ENCODE assay signal across 28 cellular contexts in genomic region chr16:84209989-84210388, GRCh38. TPM values are rescaled to one million over a fixed set of nuclear protein-coding genes. Genes with fewer than 3 reads are reported as not detected.
DNase-seq lines count a peak whose midpoint lies in the region; ATAC-seq, FAIRE-seq and TF ChIP-seq lines count a peak whose summit lies in the region.
"Had no signal": no experiment of that assay in that cellular context is flagged by ENCODE, and none has a peak within 500 bp of the region (broad histone marks: within the 10 kb centered on the region; RNA-seq: fewer than 3 reads in every experiment).

No MANE protein-coding gene starts in this region.

- peaks cover 2% of the 10 kb centered on the region for H3K4me1 Mint-ChIP-seq in activated CD8-positive, alpha-beta T cell treated with anti-CD3 and anti-CD28 coated beads for 36 hours (ENCODE audit: low read depth)
- H3K4me1 Mint-ChIP-seq in activated CD8-positive, alpha-beta T cell treated with anti-CD3 and anti-CD28 coated beads, Interleukin-2, amount 10 ng/mL, durations not matched to agents 7 days and 5 days (ENCODE audit: low read depth) = no peaks in the 10 kb centered on the region

- TF ChIP-seq POLR2A in K562 (conservative IDR thresholded peaks at IDR 0.05) = no peak

- H3K4me3 Mint-ChIP-seq in activated CD8-positive, alpha-beta T cell treated with anti-CD3 and anti-CD28 coated beads for 36 hours = no peak overlapping the region
- no peak overlapping the region for H3K4me3 Mint-ChIP-seq in activated CD8-positive, alpha-beta T cell treated with anti-CD3 and anti-CD28 coated beads, Interleukin-2, amount 10 ng/mL, durations not matched to agents 7 days and 5 days
- H3K4me3 Mint-ChIP-seq: activated naive CD8-positive, alpha-beta T cell; T-helper 2 cell treated with Interferon-gamma antibody and Interleukin-4, amounts not matched to agents 5 μg/mL and 100 μg/mL, for 36 hours had no signal

- in situ Hi-C loops in K562 (cut with MboI) = no loop called here

- no peak for TF ChIP-seq CTCF in activated CD8-positive, alpha-beta T cell treated with anti-CD3 and anti-CD28 coated beads for 36 hours (IDR thresholded peaks at IDR 0.05)
- TF ChIP-seq CTCF in Loucy (conservative IDR thresholded peaks at IDR 0.05; ENCODE audit: low read length) (peak; percentile 42), K562 (IDR thresholded peaks at IDR 0.05 in 2 of 3, conservative IDR thresholded peaks at IDR 0.05 in 1 of 3; ENCODE audit: insufficient read depth in 2 of 3, low read depth in 1 of 3, low read length in 3 of 3) (peak; percentile 22 to 48 (median 39); a peak in 4 of 6 replicates)

- H3K27ac Mint-ChIP-seq in activated CD8-positive, alpha-beta T cell treated with anti-CD3 and anti-CD28 coated beads for 36 hours = no peak overlapping the region
- H3K27ac Mint-ChIP-seq in activated CD8-positive, alpha-beta T cell treated with anti-CD3 and anti-CD28 coated beads, Interleukin-2, amount 10 ng/mL, durations not matched to agents 7 days and 5 days = no peak overlapping the region
- H3K27ac Mint-ChIP-seq: activated naive CD8-positive, alpha-beta T cell; T-helper 2 cell treated with Interferon-gamma antibody and Interleukin-4, amounts not matched to agents 5 μg/mL and 100 μg/mL, for 36 hours had no signal

- H3K36me3 ChIP-seq in Loucy (ENCODE audit: insufficient read depth, low read length) = no peaks in the 10 kb centered on the region
- H3K36me3 ChIP-seq in K562 (ENCODE audit: control insufficient read depth, insufficient read depth, low read length) = no peaks in the 10 kb centered on the region
- H3K36me3 ChIP-seq: ascending aorta, neutrophil, upper lobe of left lung had no signal

- no peaks in the 10 kb centered on the region for H3K27me3 Mint-ChIP-seq in activated CD8-positive, alpha-beta T cell treated with anti-CD3 and anti-CD28 coated beads for 36 hours
- H3K27me3 Mint-ChIP-seq in activated CD8-positive, alpha-beta T cell treated with anti-CD3 and anti-CD28 coated beads, Interleukin-2, amount 10 ng/mL, durations not matched to agents 7 days and 5 days (ENCODE audit: low read depth) = no peaks in the 10 kb centered on the region
- H3K27me3 Mint-ChIP-seq: activated naive CD8-positive, alpha-beta T cell had no signal

- H3K4me1 ChIP-seq in Loucy (ENCODE audit: insufficient read depth, low read length, poor library complexity, severe bottlenecking) = no peaks in the 10 kb centered on the region
- peaks cover 6 to 13% of the 10 kb centered on the region in 2 experiments; a peak in 4 of 5 replicates for H3K4me1 ChIP-seq in K562 (replicated peaks in 1 of 2; ENCODE audit: control insufficient read depth in 2 of 2, insufficient read depth in 2 of 2, low read length in 2 of 2)
- H3K4me1 ChIP-seq: ascending aorta, upper lobe of left lung had no signal

- no peak overlapping the region for H3K4me3 ChIP-seq in Loucy (ENCODE audit: low read length, poor library complexity, severe bottlenecking)
- H3K4me3 ChIP-seq in K562 = no peak overlapping the region
- H3K4me3 ChIP-seq: ascending aorta, upper lobe of left lung had no signal

- no peak for ATAC-seq in activated CD8-positive, alpha-beta T cell treated with anti-CD3 and anti-CD28 coated beads for 36 hours
- ATAC-seq in activated CD8-positive, alpha-beta T cell treated with anti-CD3 and anti-CD28 coated beads, Interleukin-2, amount 10 ng/mL, durations not matched to agents 7 days and 5 days = no peak
- ATAC-seq in K562 (no peak), GM18502 (IDR thresholded peaks at IDR 0.05; ENCODE audit: poor library complexity, unreplicated experiment) (no peak)
- ATAC-seq: left lobe of liver had no signal

- H3K9me3 ChIP-seq in Loucy (ENCODE audit: insufficient read depth, low read depth, low read length) = no peaks in the 10 kb centered on the region
- H3K9me3 ChIP-seq in K562 (replicated peaks; ENCODE audit: control insufficient read depth, insufficient read depth, low read depth, low read length) = no peaks in the 10 kb centered on the region
- H3K9me3 ChIP-seq: ascending aorta, neutrophil, upper lobe of left lung had no signal

- no peak for TF ChIP-seq EP300 in K562 (IDR thresholded peaks at IDR 0.05; ENCODE audit: low read length)

- H4K20me1 ChIP-seq in Loucy (ENCODE audit: insufficient read depth, low read length, poor library complexity, severe bottlenecking) (no peaks in the 10 kb centered on the region), K562 (replicated peaks; ENCODE audit: control insufficient read depth, insufficient read depth, low read length) (no peaks in the 10 kb centered on the region)

- no peak overlapping the region for H3K27ac ChIP-seq in K562 (ENCODE audit: extremely low read depth, low read depth, low read length)
- H3K27ac ChIP-seq: ascending aorta, neutrophil, RWPE1, upper lobe of left lung, VCaP had no signal

- no peaks in the 10 kb centered on the region for H3K9me2 ChIP-seq in Loucy (replicated peaks; ENCODE audit: low read depth, low read length)

- WGBS in K562 (ENCODE audit: insufficient coverage, low coverage, missing lambda C conversion rate) = 3% methylated on average over 2 of the region's 2 CpGs

- H3K36me3 Mint-ChIP-seq in activated CD8-positive, alpha-beta T cell treated with anti-CD3 and anti-CD28 coated beads for 36 hours (ENCODE audit: low read depth) = no peaks in the 10 kb centered on the region
- no peaks in the 10 kb centered on the region for H3K36me3 Mint-ChIP-seq in activated CD8-positive, alpha-beta T cell treated with anti-CD3 and anti-CD28 coated beads, Interleukin-2, amount 10 ng/mL, durations not matched to agents 7 days and 5 days (ENCODE audit: low read depth)
- H3K36me3 Mint-ChIP-seq: activated naive CD8-positive, alpha-beta T cell had no signal

- BruUV-seq in K562 (replicated peaks; lab: Mats Ljungman, UMichigan) = no TSS peak

- no peak for TF ChIP-seq RAD21 in K562 (CRISPR knock-in tag; conservative IDR thresholded peaks at IDR 0.05 in 1 of 2, IDR thresholded peaks at IDR 0.05 in 1 of 2)

- H3K4me2 ChIP-seq in Loucy (ENCODE audit: low read depth, low read length, poor library complexity, severe bottlenecking) (no peak overlapping the region), K562 (ENCODE audit: insufficient read depth, low read length) (no peak overlapping the region)

- H2AFZ ChIP-seq in Loucy (ENCODE audit: low read length) (no peak overlapping the region), K562 (ENCODE audit: low read depth, low read length) (no peak overlapping the region)

- POLR2A ChIA-PET in activated CD8-positive, alpha-beta T cell treated with anti-CD3 and anti-CD28 coated beads for 36 hours (lab: Charles Lee) = no interaction called here
- POLR2A ChIA-PET in activated CD8-positive, alpha-beta T cell treated with anti-CD3 and anti-CD28 coated beads, Interleukin-2, amount 10 ng/mL, durations not matched to agents 7 days and 5 days (lab: Charles Lee) = no interaction called here
- POLR2A ChIA-PET in K562 (lab: Yijun Ruan, JAX) = no interaction called here

- H3K9ac ChIP-seq in Loucy (ENCODE audit: low read depth, low read length, poor library complexity, severe bottlenecking) (no peak overlapping the region), K562 (ENCODE audit: insufficient read depth in 1 of 2, low read depth in 2 of 2, low read length in 2 of 2) (no peak overlapping the region)

- H3K27me3 ChIP-seq in Loucy (ENCODE audit: insufficient read depth, low read length, poor library complexity, severe bottlenecking) (no peaks in the 10 kb centered on the region), K562 (ENCODE audit: control insufficient read depth in 2 of 2, insufficient read depth in 2 of 2, low read length in 2 of 2) (peaks cover 16 to 43% of the 10 kb centered on the region in 2 experiments; a peak in 4 of 5 replicates)
- H3K27me3 ChIP-seq: ascending aorta, upper lobe of left lung had no signal

- DNase-seq in activated CD8-positive, alpha-beta T cell treated with anti-CD3 and anti-CD28 coated beads for 36 hours = peak; percentile 47
- no peak for DNase-seq in activated CD8-positive, alpha-beta T cell treated with anti-CD3 and anti-CD28 coated beads, Interleukin-2, amount 10 ng/mL, durations not matched to agents 7 days and 5 days
- DNase-seq in K562 (ENCODE audit: extremely low read depth in 1 of 4, low spot score in 3 of 4) = no peak
- no peak for DNase-seq in middle frontal gyrus (ENCODE audit: extremely low spot score, low spot score)
- no peak for DNase-seq in NCI-H446 (lab: John Stamatoyannopoulos, UW)
- no peak for DNase-seq in T-helper 1 cell
- DNase-seq: ACHN; activated CD8-positive, alpha-beta memory T cell treated with anti-CD3 and anti-CD28 coated beads, Interleukin-2, amount 50 U/mL, for 4 hours; C1 segment of cervical spinal cord; EL; erythroblast; foreskin melanocyte; mesendoderm; NCI-H1092; NCI-H187 treated with DMSO at 0.1 percent for 48 hours; NCI-H526; substantia nigra; upper lobe of left lung had no signal

- intact Hi-C loops in activated CD8-positive, alpha-beta T cell treated with anti-CD3 and anti-CD28 coated beads for 36 hours (cut with micrococcal nuclease) = no loop called here
- intact Hi-C loops in K562 (cut with micrococcal nuclease) = no loop called here

- no peaks in the 10 kb centered on the region for H3K9me1 ChIP-seq in K562 (ENCODE audit: control insufficient read depth, insufficient read depth, low read length)

- H3F3A ChIP-seq in Loucy (ENCODE audit: low read depth) = no peaks in the 10 kb centered on the region

- CTCF ChIA-PET in activated CD8-positive, alpha-beta T cell treated with anti-CD3 and anti-CD28 coated beads for 36 hours (lab: Charles Lee) = interaction anchor here (0.9 kb wide), 1 partner anchor 23 kb away, joined by 3 read pairs; no protein-coding TSS in a partner anchor
- CTCF ChIA-PET in activated CD8-positive, alpha-beta T cell treated with anti-CD3 and anti-CD28 coated beads, Interleukin-2, amount 10 ng/mL, durations not matched to agents 7 days and 5 days (lab: Charles Lee) = interaction anchor here (0.9 kb wide), 1 partner anchor 35 kb away, joined by 3 read pairs; no protein-coding TSS in a partner anchor
- CTCF ChIA-PET in K562 (lab: Yijun Ruan, JAX; ENCODE audit: low intra/inter-chr PET ratio) = no interaction called here

- FAIRE-seq in K562 (lab: Jason Lieb, UNC) = peak; percentile 32

- H3K79me2 ChIP-seq in Loucy (ENCODE audit: insufficient read depth, low read length) (no peaks in the 10 kb centered on the region), K562 (ENCODE audit: control insufficient read depth, insufficient read depth, low read length) (no peaks in the 10 kb centered on the region)

- no peaks in the 10 kb centered on the region for H3K9me3 Mint-ChIP-seq in activated CD8-positive, alpha-beta T cell treated with anti-CD3 and anti-CD28 coated beads for 36 hours
- no peaks in the 10 kb centered on the region for H3K9me3 Mint-ChIP-seq in activated CD8-positive, alpha-beta T cell treated with anti-CD3 and anti-CD28 coated beads, Interleukin-2, amount 10 ng/mL, durations not matched to agents 7 days and 5 days (ENCODE audit: insufficient read depth)
- H3K9me3 Mint-ChIP-seq: T-helper 2 cell treated with Interferon-gamma antibody and Interleukin-4, amounts not matched to agents 5 μg/mL and 100 μg/mL, for 36 hours had no signal

RNA-seq across cellular contexts. Expression of gene ADAD2, which starts 19.0 kb away (rescaled TPM):
- under 1 TPM; 0.16 to 0.63 TPM for total RNA-seq in activated CD8-positive, alpha-beta T cell treated with anti-CD3 and anti-CD28 coated beads for 36 hours
- total RNA-seq in activated CD8-positive, alpha-beta T cell treated with anti-CD3 and anti-CD28 coated beads, Interleukin-2, amount 10 ng/mL, durations not matched to agents 7 days and 5 days = under 1 TPM in 1 of 2 experiments, not detected in 1; 0.18 TPM
- total RNA-seq in K562 (2011; cell fraction: chromatin; rRNA removed; ENCODE audit: low replicate concordance) = not detected in 2 replicates
- not detected in 2 replicates for total RNA-seq in K562 (2011; cell fraction: nucleolus; rRNA removed)
- total RNA-seq in K562 (2011; cell fraction: nucleoplasm; rRNA removed) = not detected in 2 replicates
- total RNA-seq in K562 (2014; rRNA removed) (not detected in 2 replicates), K562 (2014; rRNA removed; fragmentation: Illumina TruSeq; extraction: Trizol) (not detected in 2 replicates), K562 (2015; rRNA removed; fragmentation: Illumina TruSeq; extraction: Trizol) (not detected in 2 replicates), K562 (2021) (not detected in 2 replicates)
- polyA plus RNA-seq in K562 (2011; rRNA removed) (not detected in 2 replicates), K562 (2014; fragmentation: Illumina TruSeq; extraction: Trizol) (not detected in 2 replicates), K562 (2014; fragmentation: Nextera tagmentation; extraction: Ambion mirVana) (not detected), K562 (2014; rRNA removed) (0.07 TPM in 1 of 2 replicates, not detected in the other)
- not detected in 2 replicates for polyA plus RNA-seq in K562 (2011; cell fraction: cytosol; rRNA removed)
- not detected in 2 replicates for polyA plus RNA-seq in K562 (2011; cell fraction: nucleus; rRNA removed)
- not detected in 2 replicates for polyA plus RNA-seq in K562 (2012)
- polyA minus RNA-seq in K562 (2011; rRNA and poly(A)+ RNA removed) = not detected in 2 replicates
- not detected in 2 replicates for polyA minus RNA-seq in K562 (2011; cell fraction: cytosol; rRNA and poly(A)+ RNA removed)
- polyA minus RNA-seq in K562 (2011; cell fraction: nucleus; rRNA and poly(A)+ RNA removed) = not detected in 2 replicates
- total RNA-seq: ascending aorta, left lobe of liver, skeletal muscle tissue had no signal

RNA-seq across cellular contexts. Expression of gene TAF1C, which starts 23.1 kb away (rescaled TPM):
- 10 to 100 TPM; 59.3 to 62.6 TPM for total RNA-seq in activated CD8-positive, alpha-beta T cell treated with anti-CD3 and anti-CD28 coated beads for 36 hours
- 10 to 100 TPM; 53.4 to 62.3 TPM for total RNA-seq in activated CD8-positive, alpha-beta T cell treated with anti-CD3 and anti-CD28 coated beads, Interleukin-2, amount 10 ng/mL, durations not matched to agents 7 days and 5 days
- 116 and 351 TPM in 2 replicates for total RNA-seq in K562 (2011; cell fraction: chromatin; rRNA removed; ENCODE audit: low replicate concordance)
- total RNA-seq in K562 (2011; cell fraction: nucleolus; rRNA removed) = 244 and 250 TPM in 2 replicates
- 152 and 153 TPM in 2 replicates for total RNA-seq in K562 (2011; cell fraction: nucleoplasm; rRNA removed)
- total RNA-seq in K562 (2014; rRNA removed) (26.2 and 43.0 TPM in 2 replicates), K562 (2014; rRNA removed; fragmentation: Illumina TruSeq; extraction: Trizol) (7.9 and 9.8 TPM in 2 replicates), K562 (2015; rRNA removed; fragmentation: Illumina TruSeq; extraction: Trizol) (22.3 and 23.0 TPM in 2 replicates), K562 (2021) (46.6 and 55.0 TPM in 2 replicates)
- polyA plus RNA-seq in K562 (2011; rRNA removed) (16.7 and 31.2 TPM in 2 replicates), K562 (2014; fragmentation: Illumina TruSeq; extraction: Trizol) (21.0 and 35.4 TPM in 2 replicates), K562 (2014; fragmentation: Nextera tagmentation; extraction: Ambion mirVana) (1 to 10 TPM; 1.5 TPM), K562 (2014; rRNA removed) (64.8 and 74.8 TPM in 2 replicates)
- 19.9 and 24.5 TPM in 2 replicates for polyA plus RNA-seq in K562 (2011; cell fraction: cytosol; rRNA removed)
- polyA plus RNA-seq in K562 (2011; cell fraction: nucleus; rRNA removed) = 377 and 587 TPM in 2 replicates
- 49.7 and 55.2 TPM in 2 replicates for polyA plus RNA-seq in K562 (2012)
- 15.9 and 16.8 TPM in 2 replicates for polyA minus RNA-seq in K562 (2011; rRNA and poly(A)+ RNA removed)
- polyA minus RNA-seq in K562 (2011; cell fraction: cytosol; rRNA and poly(A)+ RNA removed) = 12.5 and 15.9 TPM in 2 replicates
- polyA minus RNA-seq in K562 (2011; cell fraction: nucleus; rRNA and poly(A)+ RNA removed) = 100 and 102 TPM in 2 replicates

RNA-seq across cellular contexts. Expression of gene KCNG4, which starts 29.8 kb away (rescaled TPM):
- total RNA-seq in activated CD8-positive, alpha-beta T cell treated with anti-CD3 and anti-CD28 coated beads for 36 hours = not detected
- total RNA-seq in activated CD8-positive, alpha-beta T cell treated with anti-CD3 and anti-CD28 coated beads, Interleukin-2, amount 10 ng/mL, durations not matched to agents 7 days and 5 days = not detected
- not detected in 2 replicates for total RNA-seq in K562 (2011; cell fraction: chromatin; rRNA removed; ENCODE audit: low replicate concordance)
- not detected in 2 replicates for total RNA-seq in K562 (2011; cell fraction: nucleolus; rRNA removed)
- not detected in 2 replicates for total RNA-seq in K562 (2011; cell fraction: nucleoplasm; rRNA removed)
- total RNA-seq in K562 (2014; rRNA removed) (not detected in 2 replicates), K562 (2014; rRNA removed; fragmentation: Illumina TruSeq; extraction: Trizol) (not detected in 2 replicates), K562 (2015; rRNA removed; fragmentation: Illumina TruSeq; extraction: Trizol) (not detected in 2 replicates), K562 (2021) (not detected in 2 replicates)
- polyA plus RNA-seq in K562 (2011; rRNA removed) (not detected in 2 replicates), K562 (2014; fragmentation: Illumina TruSeq; extraction: Trizol) (not detected in 2 replicates), K562 (2014; fragmentation: Nextera tagmentation; extraction: Ambion mirVana) (not detected), K562 (2014; rRNA removed) (not detected in 2 replicates)
- not detected in 2 replicates for polyA plus RNA-seq in K562 (2011; cell fraction: cytosol; rRNA removed)
- polyA plus RNA-seq in K562 (2011; cell fraction: nucleus; rRNA removed) = not detected in 2 replicates
- polyA plus RNA-seq in K562 (2012) = not detected in 2 replicates
- not detected in 2 replicates for polyA minus RNA-seq in K562 (2011; rRNA and poly(A)+ RNA removed)
- not detected in 2 replicates for polyA minus RNA-seq in K562 (2011; cell fraction: cytosol; rRNA and poly(A)+ RNA removed)
- not detected in 2 replicates for polyA minus RNA-seq in K562 (2011; cell fraction: nucleus; rRNA and poly(A)+ RNA removed)
- total RNA-seq: ascending aorta, left lobe of liver, skeletal muscle tissue, upper lobe of left lung had no signal
